Comparison of ENCODE assay signal across 20 cellular contexts in genomic region chr6:131122516-131122915, GRCh38.
"Had no signal": no experiment of that assay in that cellular context is flagged by ENCODE, and none has a peak within 500 bp of the region (broad histone marks: within the 10 kb centered on the region; RNA-seq: fewer than 3 reads in every experiment).

No MANE protein-coding gene starts in this region.

- H3K9me3 ChIP-seq: colonic mucosa, MG63, SJSA1 had no signal

- DNase-seq: activated CD4-positive, alpha-beta memory T cell treated with anti-CD3 and anti-CD28 coated beads for 36 hours; activated CD4-positive, alpha-beta T cell treated with anti-CD3 and anti-CD28 coated beads, Interleukin-2, amount 10 ng/mL, durations not matched to agents 7 days and 5 days; activated CD4-positive, CD25-positive, alpha-beta regulatory T cell; activated CD8-positive, alpha-beta memory T cell treated with anti-CD3 and anti-CD28 coated beads for 24 hours; activated effector memory CD4-positive, alpha-beta T cell treated with anti-CD3 and anti-CD28 coated beads, Interleukin-2, amount 50 U/mL, for 16 hours; activated naive CD4-positive, alpha-beta T cell treated with Interleukin-2 at 50 U/mL for 16 hours; activated T-cell treated with anti-CD3 and anti-CD28 coated beads, Interleukin-2, amount 50 U/mL, for 4 hours; colonic mucosa; MG63; NCI-H1105; NCI-H1436 treated with DMSO at 0.1 percent for 48 hours; NCI-H187; NCI-H2081; NCI-H446; NCI-H526; NCI-H774; PC-3; SHP77 had no signal

- H3K27me3 ChIP-seq: colonic mucosa, MG63, SJSA1 had no signal

- H3K4me3 ChIP-seq: colonic mucosa, MG63, SJSA1 had no signal

- ATAC-seq: activated T-cell treated with anti-CD3 and anti-CD28 coated beads, Interleukin-2, amount 50 U/mL, for 4 hours; PC-3 had no signal

- H3K4me1 ChIP-seq: colonic mucosa, SJSA1 had no signal

- H3K36me3 ChIP-seq: colonic mucosa, MG63, SJSA1 had no signal

- H3K27ac ChIP-seq: colonic mucosa, SJSA1, VCaP had no signal
